In genomic region chr1:966135-966602, GRCh38 we compare ENCODE assay signal across 8 cellular contexts. TPM values are rescaled to one million over a fixed set of nuclear protein-coding genes. Genes with fewer than 3 reads are reported as not detected.
DNase-seq lines count a peak whose midpoint lies in the region; ATAC-seq, FAIRE-seq and TF ChIP-seq lines count a peak whose summit lies in the region.

PLEKHN1 (plus strand) TSS chr1:966482; CDS start chr1:966532, 50 bp downstream.

- intact Hi-C loops in HepG2 (cut with micrococcal nuclease; ENCODE audit: unreplicated experiment): no loop called here

- POLR2A ChIA-PET in HepG2 (lab: Yijun Ruan, JAX): interaction anchor here (0.7 to 2.7 kb wide), 7 partner anchors 10 to 93 kb away, joined by 3 to 11 read pairs (median 3); partner anchors contain the start of gene PERM1

- H4K20me1 ChIP-seq in BLaER1 (peaks cover 14% of the 10 kb centered on the region), HepG2 (ENCODE audit: insufficient read depth, low read length) (no peaks in the 10 kb centered on the region)

- no peak for TF ChIP-seq EP300 in HepG2 (IDR thresholded peaks at IDR 0.05; ENCODE audit: low read depth in 2 of 2, low read length in 2 of 2)
- TF ChIP-seq EP300 in HepG2 (CRISPR knock-in tag; IDR thresholded peaks at IDR 0.05; ENCODE audit: borderline replicate concordance): no peak
- no peak for TF ChIP-seq EP300 in upper lobe of left lung (IDR thresholded peaks at IDR 0.05)

- TF ChIP-seq CTCF in brain (conservative IDR thresholded peaks at IDR 0.05) (no peak), HepG2 (CRISPR knock-in tag; IDR thresholded peaks at IDR 0.05) (no peak), upper lobe of left lung (IDR thresholded peaks at IDR 0.05) (no peak)

- H3K4me1 Mint-ChIP-seq in brain: no peaks in the 10 kb centered on the region

- BruUV-seq in HepG2 (replicated peaks; lab: Mats Ljungman, UMichigan): no TSS peak

- ATAC-seq in GM21367 (IDR thresholded peaks at IDR 0.05; ENCODE audit: unreplicated experiment) (peak; percentile 30), HepG2 (peak; percentile 77), upper lobe of left lung (ENCODE audit: low FRiP score in 2 of 2) (peak; percentile 46 to 67)

- in situ Hi-C loops in HepG2 (cut with HindIII; ENCODE audit: extremely low pct_ligation_motif_present, low pct_unique_long_range_greater_than_20kb): no loop called here

- DNase-seq in MV-4-11 (lab: John Stamatoyannopoulos, UW): peak; percentile 46
- peak; percentile 30 for DNase-seq in HepG2 (ENCODE audit: low spot score)
- peak; percentile 62 to 89 for DNase-seq in upper lobe of left lung
- DNase-seq in NCI-H446 treated with DMSO at 0.1 percent for 48 hours (lab: John Stamatoyannopoulos, UW): no peak
- DNase-seq in GF-D8 (lab: John Stamatoyannopoulos, UW): no peak

- H3K79me2 ChIP-seq in HepG2 (ENCODE audit: insufficient read depth, low read length): no peaks in the 10 kb centered on the region

- peaks cover 29% of the 10 kb centered on the region for H3K4me1 ChIP-seq in BLaER1
- peaks cover 30% of the 10 kb centered on the region for H3K4me1 ChIP-seq in HepG2 (ENCODE audit: insufficient read depth, low read length)
- H3K4me1 ChIP-seq in upper lobe of left lung: peaks cover 16 to 26% (median 22%) of the 10 kb centered on the region in 4 donors

- peaks cover 31% of the 10 kb centered on the region for H3K27me3 Mint-ChIP-seq in brain

- H3K36me3 ChIP-seq in BLaER1 (peaks cover 31% of the 10 kb centered on the region), HepG2 (replicated peaks in 1 of 2; ENCODE audit: control insufficient read depth in 1 of 2, insufficient read depth in 2 of 2, low read length in 2 of 2) (peaks cover 0 to 6% of the 10 kb centered on the region in 2 experiments; a peak in 1 of 5 replicates), upper lobe of left lung (peaks cover 0 to 14% (median 7%) of the 10 kb centered on the region in 4 donors)

- H3K4me2 ChIP-seq in BLaER1 (peak within 1 kb of the TSS; percentile 97), HepG2 (ENCODE audit: low read depth, low read length) (peak within 1 kb of the TSS; percentile 78)

- H3K4me3 ChIP-seq in BLaER1 (peak within 1 kb of the TSS; percentile 68), HepG2 (replicated peaks in 1 of 3; ENCODE audit: insufficient read depth in 1 of 3, low read depth in 2 of 3, low read length in 3 of 3) (peak within 1 kb of the TSS; percentile 47 to 82 (median 77); a peak in 5 of 6 replicates), upper lobe of left lung (peak within 1 kb of the TSS; percentile 50 to 80 (median 72))

- 0% methylated on average over 6 of the region's 24 CpGs for WGBS in HepG2 (ENCODE audit: low lambda C conversion rate)
- WGBS in upper lobe of left lung, 2 donors: 1% methylated on average over 14 of the region's 24 CpGs; no CpG with 5 or more reads in 1 of the 2 donors

- H3K9me3 Mint-ChIP-seq in brain: peaks cover 0 to 2% (median 0%) of the 10 kb centered on the region in 5 experiments

- TF ChIP-seq POLR2A in HepG2 (IDR thresholded peaks at IDR 0.05; ENCODE audit: insufficient read depth in 1 of 2, low read depth in 2 of 2, low read length in 2 of 2): no peak
- TF ChIP-seq POLR2A in upper lobe of left lung (IDR thresholded peaks at IDR 0.05): no peak

- H3K9ac ChIP-seq in BLaER1 (peak within 1 kb of the TSS; percentile 56), HepG2 (ENCODE audit: insufficient read depth, low read depth, low read length) (peak within 1 kb of the TSS; percentile 64)

- no peak for FAIRE-seq in HepG2 (lab: Jason Lieb, UNC)

- H3K27ac ChIP-seq in BLaER1: no peak within 1 kb of the TSS
- no peak within 1 kb of the TSS for H3K27ac ChIP-seq in HepG2 (ENCODE audit: extremely low read length, insufficient read depth, low read length)
- peak within 1 kb of the TSS; percentile 73 to 89 (median 81) for H3K27ac ChIP-seq in upper lobe of left lung

- peak within 1 kb of the TSS; percentile 38 to 74 (median 60) for H3K4me3 Mint-ChIP-seq in brain

- CTCF ChIA-PET in HepG2 (lab: Yijun Ruan, JAX; ENCODE audit: low intra/inter-chr PET ratio, low total read pairs): interaction anchor here (0.8 kb wide), 1 partner anchor 10 kb away, joined by 3 read pairs; no protein-coding TSS in a partner anchor

- H3K27me3 ChIP-seq in BLaER1: peaks cover 24% of the 10 kb centered on the region
- no peaks in the 10 kb centered on the region; a peak in 1 of 5 replicates for H3K27me3 ChIP-seq in HepG2 (ENCODE audit: control insufficient read depth in 1 of 2, insufficient read depth in 2 of 2, low read length in 2 of 2)
- peaks cover 0 to 13% (median 6%) of the 10 kb centered on the region in 4 donors for H3K27me3 ChIP-seq in upper lobe of left lung

- no peaks in the 10 kb centered on the region for H3K36me3 Mint-ChIP-seq in brain

- H3K27ac Mint-ChIP-seq in brain: no peak within 1 kb of the TSS

- TF ChIP-seq RAD21 in HepG2 (CRISPR knock-in tag; IDR thresholded peaks at IDR 0.05): no peak

- H2AFZ ChIP-seq in HepG2 (ENCODE audit: low read length): no peak within 1 kb of the TSS

- H3K9me3 ChIP-seq in BLaER1 (no peaks in the 10 kb centered on the region), HepG2 (ENCODE audit: low read length) (no peaks in the 10 kb centered on the region), upper lobe of left lung (no peaks in the 10 kb centered on the region)

TF ChIP-seq in HepG2, 621 proteins besides CTCF, POLR2A, EP300 and RAD21 (continues in another document):
- TF ChIP-seq ZSCAN31 (CRISPR knock-in tag; IDR thresholded peaks at IDR 0.05; ENCODE audit: low read depth) (peak; percentile 65; the same call in 1 of the 2 replicates), ZNF230 (CRISPR knock-in tag; IDR thresholded peaks at IDR 0.05) (no peak), ARID5B (CRISPR knock-in tag; IDR thresholded peaks at IDR 0.05) (no peak), GTF3A (CRISPR knock-in tag; conservative IDR thresholded peaks at IDR 0.05) (no peak), ZNF607 (CRISPR knock-in tag; IDR thresholded peaks at IDR 0.05; ENCODE audit: borderline replicate concordance) (no peak)
- TF ChIP-seq, protein P1, sequence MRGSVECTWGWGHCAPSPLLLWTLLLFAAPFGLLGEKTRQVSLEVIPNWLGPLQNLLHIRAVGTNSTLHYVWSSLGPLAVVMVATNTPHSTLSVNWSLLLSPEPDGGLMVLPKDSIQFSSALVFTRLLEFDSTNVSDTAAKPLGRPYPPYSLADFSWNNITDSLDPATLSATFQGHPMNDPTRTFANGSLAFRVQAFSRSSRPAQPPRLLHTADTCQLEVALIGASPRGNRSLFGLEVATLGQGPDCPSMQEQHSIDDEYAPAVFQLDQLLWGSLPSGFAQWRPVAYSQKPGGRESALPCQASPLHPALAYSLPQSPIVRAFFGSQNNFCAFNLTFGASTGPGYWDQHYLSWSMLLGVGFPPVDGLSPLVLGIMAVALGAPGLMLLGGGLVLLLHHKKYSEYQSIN (CRISPR knock-in tag; IDR thresholded peaks at IDR 0.05; ENCODE audit: borderline replicate concordance): no peak

RNA-seq across cellular contexts. Expression of gene PLEKHN1, which starts in this region (rescaled TPM):
- not detected for polyA plus RNA-seq in brain (ENCODE audit: insufficient read depth, low read depth, low replicate concordance)
- 0.21 and 0.42 TPM in 2 replicates for total RNA-seq in HepG2 (2016; rRNA removed; fragmentation: Illumina TruSeq; extraction: Trizol)
- total RNA-seq in HepG2 (2016; cell fraction: cytosol; rRNA removed; fragmentation: Illumina TruSeq; extraction: Trizol; ENCODE audit: low read depth): not detected in 2 replicates
- total RNA-seq in HepG2 (2016; cell fraction: insoluble cytoplasmic fraction; rRNA removed; fragmentation: Illumina TruSeq; extraction: Trizol): 0.31 and 0.48 TPM in 2 replicates
- total RNA-seq in HepG2 (2016; cell fraction: membrane; rRNA removed; fragmentation: Illumina TruSeq; extraction: Trizol): 0.15 and 0.17 TPM in 2 replicates
- total RNA-seq in HepG2 (2016; cell fraction: nucleus; rRNA removed; fragmentation: Illumina TruSeq; extraction: Trizol): 0.59 and 0.63 TPM in 2 replicates
- 0.58 and 0.59 TPM in 2 replicates for polyA plus RNA-seq in HepG2 (2011; rRNA removed)
- 0.13 and 0.23 TPM in 2 replicates for polyA plus RNA-seq in HepG2 (2011; cell fraction: cytosol; rRNA removed)
- polyA plus RNA-seq in HepG2 (2011; cell fraction: nucleus; rRNA removed): 13.2 and 15.5 TPM in 2 replicates
- 0.51 and 0.55 TPM in 2 replicates for polyA plus RNA-seq in HepG2 (2012)
- polyA plus RNA-seq in HepG2 (2016; cell fraction: cytosol; fragmentation: Illumina TruSeq; extraction: Trizol; ENCODE audit: low read depth): 0.05 and 0.09 TPM in 2 replicates
- polyA plus RNA-seq in HepG2 (2016; cell fraction: insoluble cytoplasmic fraction; fragmentation: Illumina TruSeq; extraction: Trizol; ENCODE audit: low read depth): 0.29 and 0.48 TPM in 2 replicates
- polyA plus RNA-seq in HepG2 (2016; cell fraction: membrane; fragmentation: Illumina TruSeq; extraction: Trizol; ENCODE audit: low read depth): 0.13 and 0.29 TPM in 2 replicates
- 2.6 and 2.7 TPM in 2 replicates for polyA plus RNA-seq in HepG2 (2016; cell fraction: nucleus; fragmentation: Illumina TruSeq; extraction: Trizol; ENCODE audit: insufficient read depth, low read depth)
- 0.26 and 0.54 TPM in 2 replicates for polyA minus RNA-seq in HepG2 (2011; rRNA and poly(A)+ RNA removed; ENCODE audit: low replicate concordance)
- polyA minus RNA-seq in HepG2 (2011; cell fraction: cytosol; rRNA and poly(A)+ RNA removed): 0.53 TPM in 1 of 2 replicates, not detected in the other
- 1.8 and 1.9 TPM in 2 replicates for polyA minus RNA-seq in HepG2 (2011; cell fraction: nucleus; rRNA and poly(A)+ RNA removed)
- total RNA-seq in upper lobe of left lung: 10 to 100 TPM in 1 of 6 donors, 1 to 10 TPM in 5; 1.1 to 11.5 (median 1.6) TPM

Comparison
In these comparisons a context has a peak if more than half of its experiments do, and no peak if none do; other contexts are left out.
1. H3K27ac ChIP-seq: peak in upper lobe of left lung (4 of 4); none in BLaER1 (single experiment) and HepG2 (single experiment).
2. DNase-seq: peak in MV-4-11 (single experiment), HepG2 (single experiment) and upper lobe of left lung (2 of 2); none in NCI-H446 treated with DMSO at 0.1 percent for 48 hours (single experiment) and GF-D8 (single experiment).
3. Peak in every context shown above with its lines, with median percentiles within 50 percentile points of each other: H3K4me3 ChIP-seq and ATAC-seq.